Comparison of ENCODE assay signal across 27 cellular contexts in genomic region chr6:30963641-30964040, GRCh38. TPM values are rescaled to one million over a fixed set of nuclear protein-coding genes. Genes with fewer than 3 reads are reported as not detected.
DNase-seq lines count a peak whose midpoint lies in the region; FAIRE-seq and TF ChIP-seq lines count a peak whose summit lies in the region.
"Had no signal": no experiment of that assay in that cellular context is flagged by ENCODE, and none has a peak within 500 bp of the region (broad histone marks: within the 10 kb centered on the region; RNA-seq: fewer than 3 reads in every experiment).

No MANE protein-coding gene starts in this region.

- no peaks in the 10 kb centered on the region for H3K9me3 ChIP-seq in mammary epithelial cell (replicated peaks; ENCODE audit: insufficient read depth, low read length)
- H3K9me3 ChIP-seq: BLaER1 treated with 17β-estradiol and CSF1 and Interleukin-3, amounts not matched to agents 10 nM and 100 nM; suprapubic skin; vagina had no signal

- no peaks in the 10 kb centered on the region for H3K9me3 Mint-ChIP-seq in MCF 10A (ENCODE audit: unreplicated experiment)
- peaks cover 0 to 5% (median 0%) of the 10 kb centered on the region in 6 donors for H3K9me3 Mint-ChIP-seq in immature natural killer cell
- H3K9me3 Mint-ChIP-seq: activated CD4-positive, alpha-beta T cell treated with anti-CD3 and anti-CD28 coated beads, Interleukin-2, amount 10 ng/mL, durations not matched to agents 7 days and 5 days; IgD-negative memory B cell; mesothelial cell of epicardium; neural crest cell had no signal

- TF ChIP-seq CTCF in MCF 10A (IDR thresholded peaks at IDR 0.05; ENCODE audit: unreplicated experiment): no peak
- no peak for TF ChIP-seq CTCF in mammary epithelial cell (conservative IDR thresholded peaks at IDR 0.05 in 1 of 2, IDR thresholded peaks at IDR 0.05 in 1 of 2; ENCODE audit: extremely low read depth in 1 of 2, insufficient read depth in 1 of 2, low read depth in 1 of 2, low read length in 2 of 2)

- BruUV-seq in MCF 10A (replicated peaks; lab: Mats Ljungman, UMichigan) (no TSS peak), mammary epithelial cell (replicated peaks; lab: Mats Ljungman, UMichigan) (no TSS peak)

- H3K27ac Mint-ChIP-seq in MCF 10A (ENCODE audit: low read depth, unreplicated experiment) (no peak overlapping the region), immature natural killer cell (peak overlapping the region in 1 of 6 donors; percentile 59)
- H3K27ac Mint-ChIP-seq: mesothelial cell of epicardium had no signal

- no peak overlapping the region for H3K4me2 ChIP-seq in mammary epithelial cell (ENCODE audit: insufficient read depth, low read depth, low read length)

- peaks cover 21% of the 10 kb centered on the region for H3K4me1 Mint-ChIP-seq in MCF 10A (ENCODE audit: insufficient read depth, unreplicated experiment)
- H3K4me1 Mint-ChIP-seq in immature natural killer cell: peaks cover 29 to 37% of the 10 kb centered on the region in 2 donors
- H3K4me1 Mint-ChIP-seq: mesothelial cell of epicardium, neural crest cell had no signal

- no peak overlapping the region for H3K27ac ChIP-seq in mammary epithelial cell (ENCODE audit: insufficient read depth, low read depth, low read length)
- H3K27ac ChIP-seq: BLaER1 treated with 17β-estradiol and CSF1 and Interleukin-3, amounts not matched to agents 10 nM and 100 nM; coronary artery; suprapubic skin; vagina had no signal

- WGBS in mammary epithelial cell (ENCODE audit: low coverage, missing lambda C conversion rate): 77% methylated on average over 6 of the region's 6 CpGs

- intact Hi-C loops in MCF 10A (cut with micrococcal nuclease): no loop called here
- intact Hi-C loops in mammary epithelial cell (cut with micrococcal nuclease): no loop called here

- no peaks in the 10 kb centered on the region for H3K27me3 ChIP-seq in mammary epithelial cell (ENCODE audit: insufficient read depth, low read length)
- H3K27me3 ChIP-seq: BLaER1 treated with 17β-estradiol and CSF1 and Interleukin-3, amounts not matched to agents 10 nM and 100 nM; suprapubic skin; vagina had no signal

- in situ Hi-C loops in mammary epithelial cell (cut with MboI; ENCODE audit: low sequenced_read_pairs in 2 of 2): no loop called here

- H3K4me1 ChIP-seq in mammary epithelial cell (ENCODE audit: insufficient read depth, low read length): no peaks in the 10 kb centered on the region
- H3K4me1 ChIP-seq: vagina had no signal

- POLR2A ChIA-PET in MCF 10A (lab: Yijun Ruan, JAX): interaction anchor here (0.6 to 1.3 kb wide), 8 partner anchors 9 to 415 kb away, joined by 3 to 5 read pairs (median 3); partner anchors contain the start of gene MUCL3

- DNase-seq in MCF 10A (ENCODE audit: unreplicated experiment): peak; percentile 41
- DNase-seq in mammary epithelial cell: no peak
- DNase-seq in amniotic epithelial cell (ENCODE audit: low read depth): peak; percentile 19
- no peak for DNase-seq in immature natural killer cell
- DNase-seq in urothelium cell line (ENCODE audit: low spot score): peak; percentile 54
- no peak for DNase-seq in midbrain (lab: John Stamatoyannopoulos, UW)
- no peak for DNase-seq in NCI-H82 (lab: John Stamatoyannopoulos, UW)
- DNase-seq in HTR-8/SVneo (ENCODE audit: insufficient read length, low spot score): no peak
- DNase-seq: activated naive CD4-positive, alpha-beta T cell; aorta; GOT3; NCI-H187 treated with DMSO at 0.1 percent for 48 hours; NCI-H345; stimulated activated CD4-positive, alpha-beta T cell treated with anti-CD3 and anti-CD28 coated beads, Interleukin-12 subunit alpha, Interleukin-12 subunit beta, amount 100 ng/mL, for 4 hours; stimulated activated CD8-positive, alpha-beta memory T cell treated with anti-CD3 and anti-CD28 coated beads, Interleukin-4, amount 100 ng/mL, for 48 hours had no signal

- no peaks in the 10 kb centered on the region for H4K20me1 ChIP-seq in mammary epithelial cell (ENCODE audit: insufficient read depth, low read length)
- H4K20me1 ChIP-seq: BLaER1 treated with 17β-estradiol and CSF1 and Interleukin-3, amounts not matched to agents 10 nM and 100 nM had no signal

- H3K4me3 ChIP-seq in mammary epithelial cell (replicated peaks in 1 of 3; ENCODE audit: insufficient read depth in 1 of 3, low read depth in 2 of 3, low read length in 3 of 3): no peak overlapping the region
- H3K4me3 ChIP-seq: BLaER1 treated with 17β-estradiol and CSF1 and Interleukin-3, amounts not matched to agents 10 nM and 100 nM; coronary artery; suprapubic skin; vagina had no signal

- dilution Hi-C loops in mammary epithelial cell (cut with HindIII; ENCODE audit: low sequenced_read_pairs): no loop called here

- no peaks in the 10 kb centered on the region for H3K36me3 ChIP-seq in mammary epithelial cell (ENCODE audit: insufficient read depth, low read length)
- H3K36me3 ChIP-seq: BLaER1 treated with 17β-estradiol and CSF1 and Interleukin-3, amounts not matched to agents 10 nM and 100 nM; suprapubic skin; vagina had no signal

- H3K27me3 Mint-ChIP-seq in MCF 10A (ENCODE audit: insufficient read depth, unreplicated experiment) (no peaks in the 10 kb centered on the region), immature natural killer cell (ENCODE audit: low read depth in 3 of 3) (peaks cover 15 to 34% (median 23%) of the 10 kb centered on the region in 3 donors)

- no peak overlapping the region for H2AFZ ChIP-seq in mammary epithelial cell (ENCODE audit: low read depth, low read length)

- CTCF ChIA-PET in MCF 10A (lab: Yijun Ruan, JAX): interaction anchor here (0.5 kb wide), 1 partner anchor 327 kb away, joined by 3 read pairs; no protein-coding TSS in a partner anchor
- CTCF ChIA-PET in mammary epithelial cell (lab: Charles Lee; ENCODE audit: low non-redundant PET): no interaction called here

- no peak overlapping the region for H3K4me3 Mint-ChIP-seq in MCF 10A (ENCODE audit: unreplicated experiment)
- peak overlapping the region in 3 of 5 donors; percentile 13 to 70 (median 33) for H3K4me3 Mint-ChIP-seq in immature natural killer cell
- H3K4me3 Mint-ChIP-seq: activated CD4-positive, alpha-beta T cell treated with anti-CD3 and anti-CD28 coated beads, Interleukin-2, amount 10 ng/mL, durations not matched to agents 7 days and 5 days; IgD-negative memory B cell; mesothelial cell of epicardium; neural crest cell had no signal

- no peak overlapping the region for H3K9ac ChIP-seq in mammary epithelial cell (ENCODE audit: insufficient read depth, low read length)
- H3K9ac ChIP-seq: BLaER1 treated with 17β-estradiol and CSF1 and Interleukin-3, amounts not matched to agents 10 nM and 100 nM had no signal

- H3K36me3 Mint-ChIP-seq in MCF 10A (ENCODE audit: insufficient read depth, unreplicated experiment) (peaks cover 7% of the 10 kb centered on the region), immature natural killer cell (no peaks in the 10 kb centered on the region)
- H3K36me3 Mint-ChIP-seq: IgD-negative memory B cell, mesothelial cell of epicardium had no signal

- no peaks in the 10 kb centered on the region for H3K79me2 ChIP-seq in mammary epithelial cell (ENCODE audit: insufficient read depth, low read length)

- FAIRE-seq in urothelium cell line (lab: Jason Lieb, UNC) (no peak), HTR-8/SVneo (lab: Jason Lieb, UNC) (no peak)
- FAIRE-seq: A204.1, endometrium, G401.6 had no signal

RNA-seq across cellular contexts. Expression of gene MUC21, which starts 19.9 kb away (rescaled TPM):
- total RNA-seq in MCF 10A (2022): not detected in 2 replicates
- not detected for total RNA-seq in mammary epithelial cell
- not detected for polyA plus RNA-seq in mammary epithelial cell
- not detected for polyA minus RNA-seq in mammary epithelial cell
- polyA plus RNA-seq in immature natural killer cell: not detected
- total RNA-seq: activated CD4-positive, alpha-beta T cell treated with anti-CD3 and anti-CD28 coated beads, Interleukin-2, amount 10 ng/mL, durations not matched to agents 7 days and 5 days; aorta; mesothelial cell of epicardium; neural crest cell; T-helper 1 cell treated with Interleukin-12 subunit alpha and Interleukin-12 subunit beta and Interleukin-4 antibody, amounts not matched to agents 30 ng/mL and 1 ng/mL, for 36 hours had no signal
- polyA plus RNA-seq: IgD-negative memory B cell had no signal

RNA-seq across cellular contexts. Expression of gene MUCL3, which starts 22.9 kb away (rescaled TPM):
- total RNA-seq in MCF 10A (2022) (not detected in 2 replicates), mammary epithelial cell (not detected)
- polyA plus RNA-seq in mammary epithelial cell (0.03 TPM), immature natural killer cell (not detected)
- not detected for polyA minus RNA-seq in mammary epithelial cell
- total RNA-seq: activated CD4-positive, alpha-beta T cell treated with anti-CD3 and anti-CD28 coated beads, Interleukin-2, amount 10 ng/mL, durations not matched to agents 7 days and 5 days; aorta; mesothelial cell of epicardium; neural crest cell; suprapubic skin; T-helper 1 cell treated with Interleukin-12 subunit alpha and Interleukin-12 subunit beta and Interleukin-4 antibody, amounts not matched to agents 30 ng/mL and 1 ng/mL, for 36 hours had no signal
- polyA plus RNA-seq: IgD-negative memory B cell had no signal

RNA-seq across cellular contexts. Expression of gene SFTA2, which starts 31.7 kb away (rescaled TPM):
- total RNA-seq in MCF 10A (2022) (not detected in 2 replicates), mammary epithelial cell (not detected)
- polyA plus RNA-seq in mammary epithelial cell (not detected), immature natural killer cell (not detected)
- polyA minus RNA-seq in mammary epithelial cell: not detected
- total RNA-seq: activated CD4-positive, alpha-beta T cell treated with anti-CD3 and anti-CD28 coated beads, Interleukin-2, amount 10 ng/mL, durations not matched to agents 7 days and 5 days; aorta; mesothelial cell of epicardium; neural crest cell; suprapubic skin; T-helper 1 cell treated with Interleukin-12 subunit alpha and Interleukin-12 subunit beta and Interleukin-4 antibody, amounts not matched to agents 30 ng/mL and 1 ng/mL, for 36 hours; vagina had no signal

RNA-seq across cellular contexts. Expression of gene MUC22, which starts 46.6 kb away (rescaled TPM):
- total RNA-seq in MCF 10A (2022): not detected in 2 replicates
- total RNA-seq in mammary epithelial cell: not detected
- polyA plus RNA-seq in mammary epithelial cell: not detected
- polyA minus RNA-seq in mammary epithelial cell: not detected
- not detected for polyA plus RNA-seq in immature natural killer cell
- total RNA-seq: activated CD4-positive, alpha-beta T cell treated with anti-CD3 and anti-CD28 coated beads, Interleukin-2, amount 10 ng/mL, durations not matched to agents 7 days and 5 days; aorta; mesothelial cell of epicardium; neural crest cell; T-helper 1 cell treated with Interleukin-12 subunit alpha and Interleukin-12 subunit beta and Interleukin-4 antibody, amounts not matched to agents 30 ng/mL and 1 ng/mL, for 36 hours had no signal
- polyA plus RNA-seq: aorta, IgD-negative memory B cell had no signal

RNA-seq across cellular contexts. Expression of gene VARS2, which starts 49.6 kb away (rescaled TPM):
- total RNA-seq in MCF 10A (2022) (38.8 and 52.7 TPM in 2 replicates), mammary epithelial cell (10 to 100 TPM; 17.7 to 25.7 TPM)
- polyA plus RNA-seq in mammary epithelial cell (23.6 TPM), immature natural killer cell (10 to 100 TPM; 12.0 to 17.5 (median 12.6) TPM)
- 24.7 TPM for polyA minus RNA-seq in mammary epithelial cell

Comparison
In these comparisons a context has a peak if more than half of its experiments do, and no peak if none do; other contexts are left out.
1. DNase-seq: peak in MCF 10A (single experiment), amniotic epithelial cell (single experiment) and urothelium cell line (single experiment); none in mammary epithelial cell (single experiment), immature natural killer cell (0 of 3), midbrain (single experiment), NCI-H82 (single experiment) and HTR-8/SVneo (single experiment).